32 cellular contexts compared by ENCODE assay signal in genomic region chr7:97503367-97504094, GRCh38.
"Had no signal": no experiment of that assay in that cellular context is flagged by ENCODE, and none has a peak within 500 bp of the region (broad histone marks: within the 10 kb centered on the region; RNA-seq: fewer than 3 reads in every experiment).

No MANE protein-coding gene starts in this region.

- H3K9me3 ChIP-seq: ascending aorta, breast epithelium, colonic mucosa, esophagus muscularis mucosa, gastrocnemius medialis, heart right ventricle had no signal

- H3K4me3 ChIP-seq: ascending aorta, breast epithelium, cardiac muscle cell, colonic mucosa, esophagus muscularis mucosa, gastrocnemius medialis, heart right ventricle had no signal

- DNase-seq: activated CD4-positive, alpha-beta memory T cell treated with anti-CD3 and anti-CD28 coated beads for 36 hours; activated CD4-positive, alpha-beta T cell treated with anti-CD3 and anti-CD28 coated beads for 36 hours; activated CD4-positive, alpha-beta T cell treated with anti-CD3 and anti-CD28 coated beads, Interleukin-2, amount 10 ng/mL, durations not matched to agents 24 days and 14 days; activated CD4-positive, CD25-positive, alpha-beta regulatory T cell; activated CD4-positive, CD25-positive, alpha-beta regulatory T cell treated with anti-CD3 and anti-CD28 coated beads, Interleukin-2, amount 50 U/mL, for 72 hours; activated CD8-positive, alpha-beta memory T cell treated with anti-CD3 and anti-CD28 coated beads, Interleukin-2, amount 10 ng/mL, durations not matched to agents 7 days and 5 days; activated CD8-positive, alpha-beta memory T cell treated with anti-CD3 and anti-CD28 coated beads, Interleukin-2, amount 50 U/mL, for 4 hours; activated CD8-positive, alpha-beta T cell treated with anti-CD3 and anti-CD28 coated beads, Interleukin-2, amount 10 ng/mL, durations not matched to agents 7 days and 5 days; activated gamma-delta T cell; activated naive CD4-positive, alpha-beta T cell; activated naive CD4-positive, alpha-beta T cell treated with anti-CD3 and anti-CD28 coated beads, Interleukin-2, amount 10 ng/mL, durations not matched to agents 7 days and 5 days; activated naive CD8-positive, alpha-beta T cell treated with anti-CD3 and anti-CD28 coated beads, Interleukin-2, amount 10 ng/mL, durations not matched to agents 7 days and 5 days; activated T-cell treated with anti-CD3 and anti-CD28 coated beads, Interleukin-2, amount 50 U/mL, for 1 hour; activated T-cell treated with anti-CD3 and anti-CD28 coated beads, Interleukin-2, amount 50 U/mL, for 48 hours; central memory CD4-positive, alpha-beta T cell; cerebellar nuclear complex; colonic mucosa; effector CD8-positive, alpha-beta T cell; erythroblast; foreskin keratinocyte; gastrocnemius medialis; glutamatergic neuron; heart right ventricle; T-helper 1 cell; T-helper 17 cell; T1000; WERI-Rb-1 had no signal

- H3K36me3 ChIP-seq: ascending aorta, breast epithelium, cardiac muscle cell, colonic mucosa, esophagus muscularis mucosa, gastrocnemius medialis, heart right ventricle, WERI-Rb-1 had no signal

- H3K27me3 ChIP-seq: ascending aorta, breast epithelium, cardiac muscle cell, colonic mucosa, foreskin keratinocyte, gastrocnemius medialis, heart right ventricle had no signal

- H3K4me1 ChIP-seq: ascending aorta, breast epithelium, colonic mucosa, esophagus muscularis mucosa, foreskin keratinocyte, gastrocnemius medialis, heart right ventricle had no signal

- ATAC-seq: activated CD4-positive, alpha-beta T cell treated with anti-CD3 and anti-CD28 coated beads for 36 hours; activated CD8-positive, alpha-beta memory T cell treated with anti-CD3 and anti-CD28 coated beads, Interleukin-2, amount 10 ng/mL, durations not matched to agents 7 days and 5 days; activated CD8-positive, alpha-beta T cell treated with anti-CD3 and anti-CD28 coated beads, Interleukin-2, amount 10 ng/mL, durations not matched to agents 7 days and 5 days; activated naive CD4-positive, alpha-beta T cell treated with anti-CD3 and anti-CD28 coated beads, Interleukin-2, amount 50 U/mL, for 72 hours; foreskin keratinocyte; gastrocnemius medialis; heart right ventricle; T-helper 17 cell had no signal

- H3K27ac ChIP-seq: ascending aorta, breast epithelium, cardiac muscle cell, colonic mucosa, esophagus muscularis mucosa, foreskin keratinocyte, gastrocnemius medialis, heart right ventricle, WERI-Rb-1 had no signal
